13 cellular contexts compared by ENCODE assay signal in the genomic region with DNA sequence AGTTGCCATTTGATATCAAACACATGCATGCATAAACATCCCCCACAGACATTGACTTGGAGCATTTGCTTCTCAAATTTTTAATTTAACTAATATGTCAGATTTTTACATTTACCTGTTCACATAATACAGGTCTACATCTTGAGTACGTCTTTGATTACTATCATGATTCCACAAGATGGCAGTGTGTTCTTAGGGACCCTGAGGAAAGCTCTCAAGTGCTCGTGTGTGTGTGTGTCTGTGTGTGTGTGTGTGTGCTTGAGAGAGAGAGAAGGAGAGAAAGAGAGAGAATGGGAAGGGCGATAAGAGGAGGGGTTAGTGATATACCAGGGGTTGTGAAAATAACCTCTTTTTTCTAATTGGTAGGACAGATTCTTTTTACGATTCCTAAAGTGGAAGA.
DNase-seq lines count a peak whose midpoint lies in the region; ATAC-seq and TF ChIP-seq lines count a peak whose summit lies in the region.
"Had no signal": no experiment of that assay in that cellular context is flagged by ENCODE, and none has a peak within 500 bp of the region (broad histone marks: within the 10 kb centered on the region; RNA-seq: fewer than 3 reads in every experiment).

No MANE protein-coding gene starts in this region.

- peak overlapping the region; percentile 56 for H3K4me3 Mint-ChIP-seq in activated CD4-positive, alpha-beta memory T cell treated with anti-CD3 and anti-CD28 coated beads, Interleukin-2, amount 10 ng/mL, durations not matched to agents 7 days and 5 days

- ATAC-seq in foreskin keratinocyte: no peak

- no peaks in the 10 kb centered on the region for H3K4me1 ChIP-seq in foreskin keratinocyte

- POLR2A ChIA-PET in activated CD4-positive, alpha-beta memory T cell treated with anti-CD3 and anti-CD28 coated beads, Interleukin-2, amount 10 ng/mL, durations not matched to agents 7 days and 5 days (lab: Charles Lee): interaction anchor here (0.8 to 1.0 kb wide), 4 partner anchors 11 to 726 kb away, joined by 3 read pairs; no protein-coding TSS in a partner anchor

- H3K4me3 ChIP-seq in Jurkat, Clone E6-1 (ENCODE audit: low read length): no peak overlapping the region
- H3K4me3 ChIP-seq: coronary artery had no signal

- H3K27me3 Mint-ChIP-seq in activated CD4-positive, alpha-beta memory T cell treated with anti-CD3 and anti-CD28 coated beads, Interleukin-2, amount 10 ng/mL, durations not matched to agents 7 days and 5 days: peaks cover 23% of the 10 kb centered on the region

- H3K27me3 ChIP-seq in foreskin keratinocyte: no peaks in the 10 kb centered on the region

- H3K27ac Mint-ChIP-seq in activated CD4-positive, alpha-beta memory T cell treated with anti-CD3 and anti-CD28 coated beads, Interleukin-2, amount 10 ng/mL, durations not matched to agents 7 days and 5 days: peak overlapping the region; percentile 41

- peak; percentile 23 for TF ChIP-seq CTCF in foreskin keratinocyte (conservative IDR thresholded peaks at IDR 0.05)

- peaks cover 12% of the 10 kb centered on the region for H3K4me1 Mint-ChIP-seq in activated CD4-positive, alpha-beta memory T cell treated with anti-CD3 and anti-CD28 coated beads, Interleukin-2, amount 10 ng/mL, durations not matched to agents 7 days and 5 days

- H3K9me3 Mint-ChIP-seq in activated CD4-positive, alpha-beta memory T cell treated with anti-CD3 and anti-CD28 coated beads, Interleukin-2, amount 10 ng/mL, durations not matched to agents 7 days and 5 days: no peaks in the 10 kb centered on the region

- DNase-seq in SIG-M5 treated with dmso at 0.1 percent for 504 hours (lab: John Stamatoyannopoulos, UW; ENCODE audit: unreplicated experiment): peak; percentile 3
- no peak for DNase-seq in SIG-M5 (lab: John Stamatoyannopoulos, UW)
- peak; percentile 54 for DNase-seq in Jurkat, Clone E6-1 (ENCODE audit: low read depth, low spot score)
- DNase-seq in activated CD4-positive, alpha-beta memory T cell treated with anti-CD3 and anti-CD28 coated beads, Interleukin-2, amount 10 ng/mL, durations not matched to agents 7 days and 5 days: no peak
- DNase-seq in foreskin keratinocyte: no peak
- no peak for DNase-seq in cerebellum (ENCODE audit: low spot score)
- no peak for DNase-seq in hepatic stellate cell (ENCODE audit: low spot score)
- no peak for DNase-seq in NCI-H2171 (lab: John Stamatoyannopoulos, UW)
- DNase-seq: NCI-H1417; NCI-H510A treated with DMSO at 0.1 percent for 48 hours; SHP77; stimulated activated CD8-positive, alpha-beta memory T cell treated with anti-CD3 and anti-CD28 coated beads, Interleukin-4, amount 100 ng/mL, for 48 hours had no signal

- CTCF ChIA-PET in activated CD4-positive, alpha-beta memory T cell treated with anti-CD3 and anti-CD28 coated beads, Interleukin-2, amount 10 ng/mL, durations not matched to agents 7 days and 5 days (lab: Charles Lee): interaction anchor here (1.0 to 2.7 kb wide), 6 partner anchors 9 to 925 kb away, joined by 3 to 10 read pairs (median 5); no protein-coding TSS in a partner anchor

- H3K27ac ChIP-seq in foreskin keratinocyte: no peak overlapping the region
- H3K27ac ChIP-seq: coronary artery had no signal

- H3K36me3 Mint-ChIP-seq in activated CD4-positive, alpha-beta memory T cell treated with anti-CD3 and anti-CD28 coated beads, Interleukin-2, amount 10 ng/mL, durations not matched to agents 7 days and 5 days (ENCODE audit: low read depth): no peaks in the 10 kb centered on the region

Comparison
In these comparisons a context has a peak if more than half of its experiments do, and no peak if none do; other contexts are left out.
1. DNase-seq: peak in SIG-M5 treated with dmso at 0.1 percent for 504 hours (single experiment) and Jurkat, Clone E6-1 (single experiment); none in SIG-M5 (single experiment), activated CD4-positive, alpha-beta memory T cell treated with anti-CD3 and anti-CD28 coated beads, Interleukin-2, amount 10 ng/mL, durations not matched to agents 7 days and 5 days (single experiment), foreskin keratinocyte (0 of 2), cerebellum (single experiment), hepatic stellate cell (single experiment) and NCI-H2171 (single experiment).